Comparison of ENCODE assay signal across 8 cellular contexts in the genomic region with DNA sequence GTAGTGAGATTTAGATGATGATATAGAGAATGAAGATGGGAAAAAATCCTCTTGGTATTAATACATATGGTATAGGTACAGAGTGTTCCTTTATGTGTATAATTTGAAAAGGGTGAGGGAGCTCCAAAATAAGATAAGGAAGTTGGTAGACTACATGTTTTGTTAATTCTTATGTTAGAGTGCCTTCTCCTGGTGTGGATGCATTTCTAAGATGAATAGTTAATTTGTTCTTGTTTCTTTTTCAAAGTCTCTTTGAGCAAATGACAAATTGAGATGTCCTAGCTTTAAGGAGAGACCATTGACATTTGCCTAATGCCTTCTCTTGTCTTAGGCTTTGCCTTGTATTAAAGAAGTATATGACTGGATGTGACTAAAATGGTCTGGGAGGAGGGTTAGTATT. TPM values are rescaled to one million over a fixed set of nuclear protein-coding genes. Genes with fewer than 3 reads are reported as not detected.
DNase-seq lines count a peak whose midpoint lies in the region; ATAC-seq and TF ChIP-seq lines count a peak whose summit lies in the region.

No MANE protein-coding gene starts in this region.

- H3K4me1 ChIP-seq in breast epithelium = no peaks in the 10 kb centered on the region
- H3K4me1 ChIP-seq in heart right ventricle = peaks cover 3 to 93% (median 46%) of the 10 kb centered on the region in 9 donors
- H3K4me1 ChIP-seq in aorta (ENCODE audit: control insufficient read depth in 1 of 2, insufficient read depth in 2 of 2, low read length in 2 of 2) = no peaks in the 10 kb centered on the region

- intact Hi-C loops in MCF 10A (cut with micrococcal nuclease) (loop anchor here (1.0 kb wide), 2 partner anchors 83 to 118 kb away; no protein-coding TSS in a partner anchor), breast epithelium (cut with DNase I; ENCODE audit: low total_unique reads) (no loop called here), heart right ventricle (cut with DNase I) (loop anchor here in 6 of 10 donors (5.0 to 10.0 kb wide), 4 partner anchors 80 to 120 kb away; no protein-coding TSS in a partner anchor), aorta (cut with DNase I) (loop anchor here (10.0 kb wide), 1 partner anchor 120 kb away; no protein-coding TSS in a partner anchor)

- ATAC-seq in heart right ventricle (peak in 5 of 8 donors; percentile 22 to 60 (median 34)), aorta (ENCODE audit: low FRiP score) (peak; percentile 46), HG03442 (IDR thresholded peaks at IDR 0.05; ENCODE audit: unreplicated experiment) (no peak)

- BruUV-seq in MCF 10A (replicated peaks; lab: Mats Ljungman, UMichigan) = no TSS peak

- no peak overlapping the region for H3K4me3 ChIP-seq in breast epithelium
- peak overlapping the region in 1 of 10 donors; percentile 31 for H3K4me3 ChIP-seq in heart right ventricle
- H3K4me3 ChIP-seq in aorta (ENCODE audit: low read length in 2 of 2) = no peak overlapping the region

- CTCF ChIA-PET in MCF 10A (lab: Yijun Ruan, JAX) = interaction anchor here (0.6 to 8.0 kb wide), 24 partner anchors 9 to 145 kb away, joined by 3 to 134 read pairs (median 4); no protein-coding TSS in a partner anchor

- peak overlapping the region; percentile 60 for H3K4me3 Mint-ChIP-seq in MCF 10A (ENCODE audit: unreplicated experiment)
- no peak overlapping the region for H3K4me3 Mint-ChIP-seq in T-helper 1 cell treated with Interleukin-12 subunit alpha and Interleukin-12 subunit beta and Interleukin-4 antibody, amounts not matched to agents 30 μg/mL and 1 μg/mL, for 36 hours

- H3K36me3 ChIP-seq in breast epithelium (no peaks in the 10 kb centered on the region), heart right ventricle (peaks cover 0 to 6% (median 0%) of the 10 kb centered on the region in 9 donors), aorta (ENCODE audit: control insufficient read depth in 1 of 2, insufficient read depth in 2 of 2, low read length in 1 of 2) (no peaks in the 10 kb centered on the region)

- H3K9me3 ChIP-seq in breast epithelium (no peaks in the 10 kb centered on the region), heart right ventricle (no peaks in the 10 kb centered on the region), aorta (ENCODE audit: control insufficient read depth, low read length) (no peaks in the 10 kb centered on the region)

- DNase-seq in MCF 10A (ENCODE audit: unreplicated experiment) (peak; percentile 46), breast epithelium (ENCODE audit: low spot score in 2 of 2) (no peak), heart right ventricle (no peak), aorta (no peak), islet precursor cell (no peak)
- no peak for DNase-seq in stimulated activated CD4-positive, alpha-beta T cell treated with anti-CD3 and anti-CD28 coated beads, Interleukin-12 subunit alpha, Interleukin-12 subunit beta, amount 100 ng/mL, for 4 hours

- peaks cover 56% of the 10 kb centered on the region for H3K4me1 Mint-ChIP-seq in MCF 10A (ENCODE audit: insufficient read depth, unreplicated experiment)
- H3K4me1 Mint-ChIP-seq in T-helper 1 cell treated with Interleukin-12 subunit alpha and Interleukin-12 subunit beta and Interleukin-4 antibody, amounts not matched to agents 30 μg/mL and 1 μg/mL, for 36 hours (ENCODE audit: low read depth) = peaks cover 53% of the 10 kb centered on the region

- no peaks in the 10 kb centered on the region for H3K27me3 ChIP-seq in breast epithelium
- H3K27me3 ChIP-seq in heart right ventricle = no peaks in the 10 kb centered on the region
- H3K27me3 ChIP-seq in aorta (ENCODE audit: control insufficient read depth in 1 of 2, insufficient read depth in 2 of 2, low read length in 1 of 2) = peaks cover 0 to 1% of the 10 kb centered on the region in 2 donors

- TF ChIP-seq CTCF in MCF 10A (IDR thresholded peaks at IDR 0.05; ENCODE audit: unreplicated experiment) = no peak
- TF ChIP-seq CTCF in breast epithelium (IDR thresholded peaks at IDR 0.05) = no peak
- peak in 5 of 9 donors; percentile 32 to 51 (median 42) for TF ChIP-seq CTCF in heart right ventricle (IDR thresholded peaks at IDR 0.05)

- H3K9me3 Mint-ChIP-seq in MCF 10A (ENCODE audit: unreplicated experiment) = no peaks in the 10 kb centered on the region
- H3K9me3 Mint-ChIP-seq in T-helper 1 cell treated with Interleukin-12 subunit alpha and Interleukin-12 subunit beta and Interleukin-4 antibody, amounts not matched to agents 30 μg/mL and 1 μg/mL, for 36 hours = no peaks in the 10 kb centered on the region

- H3K27ac ChIP-seq in breast epithelium = no peak overlapping the region
- peak overlapping the region in 6 of 10 donors; percentile 26 to 78 (median 62) for H3K27ac ChIP-seq in heart right ventricle
- H3K27ac ChIP-seq in aorta (ENCODE audit: low read depth in 1 of 2, low read length in 2 of 2) = no peak overlapping the region

- peak overlapping the region; percentile 94 for H3K27ac Mint-ChIP-seq in MCF 10A (ENCODE audit: low read depth, unreplicated experiment)
- H3K27ac Mint-ChIP-seq in T-helper 1 cell treated with Interleukin-12 subunit alpha and Interleukin-12 subunit beta and Interleukin-4 antibody, amounts not matched to agents 30 μg/mL and 1 μg/mL, for 36 hours = peak overlapping the region; percentile 72

- no peak for TF ChIP-seq POLR2A in breast epithelium (IDR thresholded peaks at IDR 0.05)

- POLR2A ChIA-PET in MCF 10A (lab: Yijun Ruan, JAX) = interaction anchor here (0.8 to 4.4 kb wide), 15 partner anchors 10 to 96 kb away, joined by 3 to 94 read pairs (median 7); partner anchors contain the start of gene AKAP13

- H3K36me3 Mint-ChIP-seq in MCF 10A (ENCODE audit: insufficient read depth, unreplicated experiment) = peaks cover 28% of the 10 kb centered on the region
- peaks cover 19% of the 10 kb centered on the region for H3K36me3 Mint-ChIP-seq in T-helper 1 cell treated with Interleukin-12 subunit alpha and Interleukin-12 subunit beta and Interleukin-4 antibody, amounts not matched to agents 30 μg/mL and 1 μg/mL, for 36 hours (ENCODE audit: low read depth)

- H3K27me3 Mint-ChIP-seq in MCF 10A (ENCODE audit: insufficient read depth, unreplicated experiment) = no peaks in the 10 kb centered on the region
- no peaks in the 10 kb centered on the region for H3K27me3 Mint-ChIP-seq in T-helper 1 cell treated with Interleukin-12 subunit alpha and Interleukin-12 subunit beta and Interleukin-4 antibody, amounts not matched to agents 30 μg/mL and 1 μg/mL, for 36 hours (ENCODE audit: low read depth)

RNA-seq across cellular contexts. Expression of gene AKAP13, which starts 34.1 kb away (rescaled TPM):
- total RNA-seq in MCF 10A (2022) (65.7 and 92.9 TPM in 2 replicates), breast epithelium (100 to 1,000 TPM; 198 to 331 (median 259) TPM), heart right ventricle (100 to 1,000 TPM; 325 to 645 (median 537) TPM), aorta (100 to 1,000 TPM; 224 to 267 TPM)
- polyA plus RNA-seq in heart right ventricle (100 to 1,000 TPM in 1 of 2 donors, 10 to 100 TPM in 1; 89.3 to 143 TPM), aorta (10 to 100 TPM; 29.6 to 52.2 TPM)

Comparison
In these comparisons a context has a peak if more than half of its experiments do, and no peak if none do; other contexts are left out.
1. CTCF ChIP-seq: peak in heart right ventricle (5 of 9); none in MCF 10A (single experiment) and breast epithelium (0 of 3).
2. H3K27ac ChIP-seq: peak in heart right ventricle (6 of 10); none in breast epithelium (0 of 2) and aorta (0 of 2).